In the genomic region with DNA sequence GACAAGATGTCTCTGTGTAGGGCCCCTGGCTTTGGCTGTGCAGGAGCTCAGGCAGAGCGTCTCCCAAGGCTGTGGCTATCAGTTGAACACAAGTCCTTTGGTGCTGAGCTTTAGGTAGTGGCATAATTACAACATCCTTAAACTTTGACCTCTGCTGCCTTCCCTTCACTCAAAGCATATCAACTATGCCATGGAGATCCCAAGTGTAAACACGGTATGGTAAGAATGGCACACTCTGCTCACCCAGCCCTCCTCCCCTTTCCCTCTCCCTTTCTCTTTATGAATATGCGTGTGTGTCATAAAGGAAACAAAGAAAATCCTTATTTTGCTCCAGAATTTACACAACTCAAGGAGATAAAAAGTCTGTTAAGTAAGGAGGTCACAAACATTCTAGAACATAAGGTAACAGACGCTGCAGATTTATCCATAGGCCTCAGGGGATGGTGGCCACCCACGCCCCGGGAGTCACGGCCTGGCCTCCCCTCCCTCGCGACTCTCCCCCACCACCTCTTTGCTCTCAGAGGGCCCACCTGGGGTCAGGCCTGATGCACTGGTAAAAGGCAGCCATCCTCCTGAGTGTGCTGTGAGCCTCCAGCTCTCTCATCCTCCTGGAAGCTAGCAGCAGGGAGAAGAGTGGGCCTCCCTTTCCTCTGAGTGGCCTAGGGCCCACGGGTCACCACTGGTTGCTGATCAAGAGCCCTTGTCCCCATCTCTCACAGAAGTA, we compare ENCODE assay signal across 1 cellular context.
A peak's percentile ranks its signal among the peaks of the same experiment; 100 is the strongest.
TF ChIP-seq lines count a peak whose summit lies in the region.

No MANE protein-coding gene starts in this region.

TF ChIP-seq in HepG2, 621 proteins besides CTCF, POLR2A, EP300 and RAD21 (continued from another document and continues in another):
- TF ChIP-seq, protein P1, sequence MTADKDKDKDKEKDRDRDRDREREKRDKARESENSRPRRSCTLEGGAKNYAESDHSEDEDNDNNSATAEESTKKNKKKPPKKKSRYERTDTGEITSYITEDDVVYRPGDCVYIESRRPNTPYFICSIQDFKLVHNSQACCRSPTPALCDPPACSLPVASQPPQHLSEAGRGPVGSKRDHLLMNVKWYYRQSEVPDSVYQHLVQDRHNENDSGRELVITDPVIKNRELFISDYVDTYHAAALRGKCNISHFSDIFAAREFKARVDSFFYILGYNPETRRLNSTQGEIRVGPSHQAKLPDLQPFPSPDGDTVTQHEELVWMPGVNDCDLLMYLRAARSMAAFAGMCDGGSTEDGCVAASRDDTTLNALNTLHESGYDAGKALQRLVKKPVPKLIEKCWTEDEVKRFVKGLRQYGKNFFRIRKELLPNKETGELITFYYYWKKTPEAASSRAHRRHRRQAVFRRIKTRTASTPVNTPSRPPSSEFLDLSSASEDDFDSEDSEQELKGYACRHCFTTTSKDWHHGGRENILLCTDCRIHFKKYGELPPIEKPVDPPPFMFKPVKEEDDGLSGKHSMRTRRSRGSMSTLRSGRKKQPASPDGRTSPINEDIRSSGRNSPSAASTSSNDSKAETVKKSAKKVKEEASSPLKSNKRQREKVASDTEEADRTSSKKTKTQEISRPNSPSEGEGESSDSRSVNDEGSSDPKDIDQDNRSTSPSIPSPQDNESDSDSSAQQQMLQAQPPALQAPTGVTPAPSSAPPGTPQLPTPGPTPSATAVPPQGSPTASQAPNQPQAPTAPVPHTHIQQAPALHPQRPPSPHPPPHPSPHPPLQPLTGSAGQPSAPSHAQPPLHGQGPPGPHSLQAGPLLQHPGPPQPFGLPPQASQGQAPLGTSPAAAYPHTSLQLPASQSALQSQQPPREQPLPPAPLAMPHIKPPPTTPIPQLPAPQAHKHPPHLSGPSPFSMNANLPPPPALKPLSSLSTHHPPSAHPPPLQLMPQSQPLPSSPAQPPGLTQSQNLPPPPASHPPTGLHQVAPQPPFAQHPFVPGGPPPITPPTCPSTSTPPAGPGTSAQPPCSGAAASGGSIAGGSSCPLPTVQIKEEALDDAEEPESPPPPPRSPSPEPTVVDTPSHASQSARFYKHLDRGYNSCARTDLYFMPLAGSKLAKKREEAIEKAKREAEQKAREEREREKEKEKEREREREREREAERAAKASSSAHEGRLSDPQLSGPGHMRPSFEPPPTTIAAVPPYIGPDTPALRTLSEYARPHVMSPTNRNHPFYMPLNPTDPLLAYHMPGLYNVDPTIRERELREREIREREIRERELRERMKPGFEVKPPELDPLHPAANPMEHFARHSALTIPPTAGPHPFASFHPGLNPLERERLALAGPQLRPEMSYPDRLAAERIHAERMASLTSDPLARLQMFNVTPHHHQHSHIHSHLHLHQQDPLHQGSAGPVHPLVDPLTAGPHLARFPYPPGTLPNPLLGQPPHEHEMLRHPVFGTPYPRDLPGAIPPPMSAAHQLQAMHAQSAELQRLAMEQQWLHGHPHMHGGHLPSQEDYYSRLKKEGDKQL (CRISPR knock-in tag; IDR thresholded peaks at IDR 0.05; ENCODE audit: low read depth), result no peak
- TF ChIP-seq ZNF446 (CRISPR knock-in tag; IDR thresholded peaks at IDR 0.05) (no peak), ZNF124 (CRISPR knock-in tag; IDR thresholded peaks at IDR 0.05) (0 out of 2 replicates have a peak, but pooled peaks have one; percentile 52), PHF21A (CRISPR knock-in tag; IDR thresholded peaks at IDR 0.05) (no peak), NBN (conservative IDR thresholded peaks at IDR 0.05) (no peak), CEBPG (CRISPR knock-in tag; IDR thresholded peaks at IDR 0.05) (peak; percentile 63), MLLT10 (CRISPR knock-in tag; IDR thresholded peaks at IDR 0.05) (no peak), NFKB2 (CRISPR knock-in tag; IDR thresholded peaks at IDR 0.05; ENCODE audit: borderline replicate concordance) (no peak), MIER3 (CRISPR knock-in tag; IDR thresholded peaks at IDR 0.05; ENCODE audit: borderline replicate concordance) (peak; percentile 56; the same call in 1 of the 2 replicates), FOXC1 (CRISPR knock-in tag; IDR thresholded peaks at IDR 0.05; ENCODE audit: borderline replicate concordance) (0 out of 2 replicates have a peak, but pooled peaks have one; percentile 53), PHF8 (CRISPR knock-in tag; IDR thresholded peaks at IDR 0.05) (no peak), ZNF225 (CRISPR knock-in tag; IDR thresholded peaks at IDR 0.05) (no peak), SNAI1 (CRISPR knock-in tag; IDR thresholded peaks at IDR 0.05; ENCODE audit: borderline replicate concordance) (no peak), SIN3B (IDR thresholded peaks at IDR 0.05; ENCODE audit: low read length) (no peak), ZNF7 (CRISPR knock-in tag; IDR thresholded peaks at IDR 0.05) (no peak), PRMT3 (CRISPR knock-in tag; IDR thresholded peaks at IDR 0.05; ENCODE audit: borderline replicate concordance, low read depth) (no peak), CEBPB (IDR thresholded peaks at IDR 0.05; ENCODE audit: borderline replicate concordance, low read depth, low read length) (peak; percentile 42; the same call in 1 of the 2 replicates), NFE2L1 (CRISPR knock-in tag; IDR thresholded peaks at IDR 0.05; ENCODE audit: borderline replicate concordance) (0 out of 2 replicates have a peak, but pooled peaks have one; percentile 52)
- TF ChIP-seq, protein P2, sequence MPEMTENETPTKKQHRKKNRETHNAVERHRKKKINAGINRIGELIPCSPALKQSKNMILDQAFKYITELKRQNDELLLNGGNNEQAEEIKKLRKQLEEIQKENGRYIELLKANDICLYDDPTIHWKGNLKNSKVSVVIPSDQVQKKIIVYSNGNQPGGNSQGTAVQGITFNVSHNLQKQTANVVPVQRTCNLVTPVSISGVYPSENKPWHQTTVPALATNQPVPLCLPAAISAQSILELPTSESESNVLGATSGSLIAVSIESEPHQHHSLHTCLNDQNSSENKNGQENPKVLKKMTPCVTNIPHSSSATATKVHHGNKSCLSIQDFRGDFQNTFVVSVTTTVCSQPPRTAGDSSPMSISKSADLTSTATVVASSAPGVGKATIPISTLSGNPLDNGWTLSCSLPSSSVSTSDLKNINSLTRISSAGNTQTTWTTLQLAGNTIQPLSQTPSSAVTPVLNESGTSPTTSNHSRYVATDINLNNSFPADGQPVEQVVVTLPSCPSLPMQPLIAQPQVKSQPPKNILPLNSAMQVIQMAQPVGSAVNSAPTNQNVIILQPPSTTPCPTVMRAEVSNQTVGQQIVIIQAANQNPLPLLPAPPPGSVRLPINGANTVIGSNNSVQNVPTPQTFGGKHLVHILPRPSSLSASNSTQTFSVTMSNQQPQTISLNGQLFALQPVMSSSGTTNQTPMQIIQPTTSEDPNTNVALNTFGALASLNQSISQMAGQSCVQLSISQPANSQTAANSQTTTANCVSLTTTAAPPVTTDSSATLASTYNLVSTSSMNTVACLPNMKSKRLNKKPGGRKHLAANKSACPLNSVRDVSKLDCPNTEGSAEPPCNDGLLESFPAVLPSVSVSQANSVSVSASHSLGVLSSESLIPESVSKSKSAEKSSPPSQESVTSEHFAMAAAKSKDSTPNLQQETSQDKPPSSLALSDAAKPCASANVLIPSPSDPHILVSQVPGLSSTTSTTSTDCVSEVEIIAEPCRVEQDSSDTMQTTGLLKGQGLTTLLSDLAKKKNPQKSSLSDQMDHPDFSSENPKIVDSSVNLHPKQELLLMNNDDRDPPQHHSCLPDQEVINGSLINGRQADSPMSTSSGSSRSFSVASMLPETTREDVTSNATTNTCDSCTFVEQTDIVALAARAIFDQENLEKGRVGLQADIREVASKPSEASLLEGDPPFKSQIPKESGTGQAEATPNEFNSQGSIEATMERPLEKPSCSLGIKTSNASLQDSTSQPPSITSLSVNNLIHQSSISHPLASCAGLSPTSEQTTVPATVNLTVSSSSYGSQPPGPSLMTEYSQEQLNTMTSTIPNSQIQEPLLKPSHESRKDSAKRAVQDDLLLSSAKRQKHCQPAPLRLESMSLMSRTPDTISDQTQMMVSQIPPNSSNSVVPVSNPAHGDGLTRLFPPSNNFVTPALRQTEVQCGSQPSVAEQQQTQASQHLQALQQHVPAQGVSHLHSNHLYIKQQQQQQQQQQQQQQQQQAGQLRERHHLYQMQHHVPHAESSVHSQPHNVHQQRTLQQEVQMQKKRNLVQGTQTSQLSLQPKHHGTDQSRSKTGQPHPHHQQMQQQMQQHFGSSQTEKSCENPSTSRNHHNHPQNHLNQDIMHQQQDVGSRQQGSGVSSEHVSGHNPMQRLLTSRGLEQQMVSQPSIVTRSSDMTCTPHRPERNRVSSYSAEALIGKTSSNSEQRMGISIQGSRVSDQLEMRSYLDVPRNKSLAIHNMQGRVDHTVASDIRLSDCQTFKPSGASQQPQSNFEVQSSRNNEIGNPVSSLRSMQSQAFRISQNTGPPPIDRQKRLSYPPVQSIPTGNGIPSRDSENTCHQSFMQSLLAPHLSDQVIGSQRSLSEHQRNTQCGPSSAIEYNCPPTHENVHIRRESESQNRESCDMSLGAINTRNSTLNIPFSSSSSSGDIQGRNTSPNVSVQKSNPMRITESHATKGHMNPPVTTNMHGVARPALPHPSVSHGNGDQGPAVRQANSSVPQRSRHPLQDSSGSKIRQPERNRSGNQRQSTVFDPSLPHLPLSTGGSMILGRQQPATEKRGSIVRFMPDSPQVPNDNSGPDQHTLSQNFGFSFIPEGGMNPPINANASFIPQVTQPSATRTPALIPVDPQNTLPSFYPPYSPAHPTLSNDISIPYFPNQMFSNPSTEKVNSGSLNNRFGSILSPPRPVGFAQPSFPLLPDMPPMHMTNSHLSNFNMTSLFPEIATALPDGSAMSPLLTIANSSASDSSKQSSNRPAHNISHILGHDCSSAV (CRISPR knock-in tag; IDR thresholded peaks at IDR 0.05; ENCODE audit: borderline replicate concordance), result no peak
- TF ChIP-seq, protein P3, sequence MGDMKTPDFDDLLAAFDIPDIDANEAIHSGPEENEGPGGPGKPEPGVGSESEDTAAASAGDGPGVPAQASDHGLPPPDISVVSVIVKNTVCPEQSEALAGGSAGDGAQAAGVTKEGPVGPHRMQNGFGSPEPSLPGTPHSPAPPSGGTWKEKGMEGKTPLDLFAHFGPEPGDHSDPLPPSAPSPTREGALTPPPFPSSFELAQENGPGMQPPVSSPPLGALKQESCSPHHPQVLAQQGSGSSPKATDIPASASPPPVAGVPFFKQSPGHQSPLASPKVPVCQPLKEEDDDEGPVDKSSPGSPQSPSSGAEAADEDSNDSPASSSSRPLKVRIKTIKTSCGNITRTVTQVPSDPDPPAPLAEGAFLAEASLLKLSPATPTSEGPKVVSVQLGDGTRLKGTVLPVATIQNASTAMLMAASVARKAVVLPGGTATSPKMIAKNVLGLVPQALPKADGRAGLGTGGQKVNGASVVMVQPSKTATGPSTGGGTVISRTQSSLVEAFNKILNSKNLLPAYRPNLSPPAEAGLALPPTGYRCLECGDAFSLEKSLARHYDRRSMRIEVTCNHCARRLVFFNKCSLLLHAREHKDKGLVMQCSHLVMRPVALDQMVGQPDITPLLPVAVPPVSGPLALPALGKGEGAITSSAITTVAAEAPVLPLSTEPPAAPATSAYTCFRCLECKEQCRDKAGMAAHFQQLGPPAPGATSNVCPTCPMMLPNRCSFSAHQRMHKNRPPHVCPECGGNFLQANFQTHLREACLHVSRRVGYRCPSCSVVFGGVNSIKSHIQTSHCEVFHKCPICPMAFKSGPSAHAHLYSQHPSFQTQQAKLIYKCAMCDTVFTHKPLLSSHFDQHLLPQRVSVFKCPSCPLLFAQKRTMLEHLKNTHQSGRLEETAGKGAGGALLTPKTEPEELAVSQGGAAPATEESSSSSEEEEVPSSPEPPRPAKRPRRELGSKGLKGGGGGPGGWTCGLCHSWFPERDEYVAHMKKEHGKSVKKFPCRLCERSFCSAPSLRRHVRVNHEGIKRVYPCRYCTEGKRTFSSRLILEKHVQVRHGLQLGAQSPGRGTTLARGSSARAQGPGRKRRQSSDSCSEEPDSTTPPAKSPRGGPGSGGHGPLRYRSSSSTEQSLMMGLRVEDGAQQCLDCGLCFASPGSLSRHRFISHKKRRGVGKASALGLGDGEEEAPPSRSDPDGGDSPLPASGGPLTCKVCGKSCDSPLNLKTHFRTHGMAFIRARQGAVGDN (CRISPR knock-in tag; IDR thresholded peaks at IDR 0.05), result peak; percentile 31; the same call in 1 of the 2 replicates
- TF ChIP-seq, protein P4, sequence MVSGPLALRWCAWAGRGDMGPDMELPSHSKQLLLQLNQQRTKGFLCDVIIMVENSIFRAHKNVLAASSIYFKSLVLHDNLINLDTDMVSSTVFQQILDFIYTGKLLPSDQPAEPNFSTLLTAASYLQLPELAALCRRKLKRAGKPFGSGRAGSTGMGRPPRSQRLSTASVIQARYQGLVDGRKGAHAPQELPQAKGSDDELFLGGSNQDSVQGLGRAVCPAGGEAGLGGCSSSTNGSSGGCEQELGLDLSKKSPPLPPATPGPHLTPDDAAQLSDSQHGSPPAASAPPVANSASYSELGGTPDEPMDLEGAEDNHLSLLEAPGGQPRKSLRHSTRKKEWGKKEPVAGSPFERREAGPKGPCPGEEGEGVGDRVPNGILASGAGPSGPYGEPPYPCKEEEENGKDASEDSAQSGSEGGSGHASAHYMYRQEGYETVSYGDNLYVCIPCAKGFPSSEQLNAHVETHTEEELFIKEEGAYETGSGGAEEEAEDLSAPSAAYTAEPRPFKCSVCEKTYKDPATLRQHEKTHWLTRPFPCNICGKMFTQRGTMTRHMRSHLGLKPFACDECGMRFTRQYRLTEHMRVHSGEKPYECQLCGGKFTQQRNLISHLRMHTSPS (CRISPR knock-in tag; IDR thresholded peaks at IDR 0.05; ENCODE audit: low read depth), result peak; percentile 41; the same call in 1 of the 2 replicates
- TF ChIP-seq, protein P5, sequence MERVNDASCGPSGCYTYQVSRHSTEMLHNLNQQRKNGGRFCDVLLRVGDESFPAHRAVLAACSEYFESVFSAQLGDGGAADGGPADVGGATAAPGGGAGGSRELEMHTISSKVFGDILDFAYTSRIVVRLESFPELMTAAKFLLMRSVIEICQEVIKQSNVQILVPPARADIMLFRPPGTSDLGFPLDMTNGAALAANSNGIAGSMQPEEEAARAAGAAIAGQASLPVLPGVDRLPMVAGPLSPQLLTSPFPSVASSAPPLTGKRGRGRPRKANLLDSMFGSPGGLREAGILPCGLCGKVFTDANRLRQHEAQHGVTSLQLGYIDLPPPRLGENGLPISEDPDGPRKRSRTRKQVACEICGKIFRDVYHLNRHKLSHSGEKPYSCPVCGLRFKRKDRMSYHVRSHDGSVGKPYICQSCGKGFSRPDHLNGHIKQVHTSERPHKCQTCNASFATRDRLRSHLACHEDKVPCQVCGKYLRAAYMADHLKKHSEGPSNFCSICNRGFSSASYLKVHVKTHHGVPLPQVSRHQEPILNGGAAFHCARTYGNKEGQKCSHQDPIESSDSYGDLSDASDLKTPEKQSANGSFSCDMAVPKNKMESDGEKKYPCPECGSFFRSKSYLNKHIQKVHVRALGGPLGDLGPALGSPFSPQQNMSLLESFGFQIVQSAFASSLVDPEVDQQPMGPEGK (CRISPR knock-in tag; IDR thresholded peaks at IDR 0.05), result 0 out of 2 replicates have a peak, but pooled peaks have one; percentile 13
- TF ChIP-seq, protein P6, sequence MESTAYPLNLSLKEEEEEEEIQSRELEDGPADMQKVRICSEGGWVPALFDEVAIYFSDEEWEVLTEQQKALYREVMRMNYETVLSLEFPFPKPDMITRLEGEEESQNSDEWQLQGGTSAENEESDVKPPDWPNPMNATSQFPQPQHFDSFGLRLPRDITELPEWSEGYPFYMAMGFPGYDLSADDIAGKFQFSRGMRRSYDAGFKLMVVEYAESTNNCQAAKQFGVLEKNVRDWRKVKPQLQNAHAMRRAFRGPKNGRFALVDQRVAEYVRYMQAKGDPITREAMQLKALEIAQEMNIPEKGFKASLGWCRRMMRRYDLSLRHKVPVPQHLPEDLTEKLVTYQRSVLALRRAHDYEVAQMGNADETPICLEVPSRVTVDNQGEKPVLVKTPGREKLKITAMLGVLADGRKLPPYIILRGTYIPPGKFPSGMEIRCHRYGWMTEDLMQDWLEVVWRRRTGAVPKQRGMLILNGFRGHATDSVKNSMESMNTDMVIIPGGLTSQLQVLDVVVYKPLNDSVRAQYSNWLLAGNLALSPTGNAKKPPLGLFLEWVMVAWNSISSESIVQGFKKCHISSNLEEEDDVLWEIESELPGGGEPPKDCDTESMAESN (CRISPR knock-in tag; conservative IDR thresholded peaks at IDR 0.05), result peak; percentile 51; the same call in 1 of the 2 replicates
